In the genomic region with DNA sequence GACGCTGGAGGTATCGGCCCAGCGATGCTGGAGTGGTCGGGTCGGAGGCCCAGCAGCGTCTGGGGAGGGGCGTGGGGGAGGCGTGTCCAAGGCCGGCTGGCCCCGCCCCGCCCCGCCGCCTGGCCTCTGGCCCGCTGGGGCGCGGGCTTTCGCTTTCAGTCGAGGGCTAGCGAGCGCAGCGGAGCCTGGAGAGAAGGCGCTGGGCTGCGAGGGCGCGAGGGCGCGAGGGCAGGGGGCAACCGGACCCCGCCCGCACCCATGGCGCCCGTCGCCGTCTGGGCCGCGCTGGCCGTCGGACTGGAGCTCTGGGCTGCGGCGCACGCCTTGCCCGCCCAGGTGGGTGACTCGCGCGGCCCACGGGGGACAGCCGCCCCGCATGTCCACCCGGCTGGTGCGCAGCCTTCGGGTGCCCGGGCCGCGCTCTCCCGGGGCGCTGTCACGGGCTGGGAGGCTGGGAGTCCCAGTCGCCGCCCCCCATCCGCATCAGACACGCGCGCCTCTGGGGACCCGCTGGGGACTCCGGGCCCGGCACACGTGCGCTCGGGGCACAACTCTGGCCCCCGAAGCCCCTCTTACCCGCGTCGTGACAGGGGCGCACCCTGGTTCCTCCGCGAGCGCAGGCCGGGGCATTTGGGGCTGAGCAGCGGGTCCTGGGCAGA, we compare ENCODE assay signal across 1 cellular context.
TF ChIP-seq lines count a peak whose summit lies in the region.

A gene (plus strand): TSS at position 158 of the 659 bp plus-strand sequence. CDS start 101 bp downstream, at position 259.

TF ChIP-seq in K562, 482 proteins besides CTCF, POLR2A, EP300 and RAD21 (continued from another document and continues in another):
- TF ChIP-seq, protein P1, sequence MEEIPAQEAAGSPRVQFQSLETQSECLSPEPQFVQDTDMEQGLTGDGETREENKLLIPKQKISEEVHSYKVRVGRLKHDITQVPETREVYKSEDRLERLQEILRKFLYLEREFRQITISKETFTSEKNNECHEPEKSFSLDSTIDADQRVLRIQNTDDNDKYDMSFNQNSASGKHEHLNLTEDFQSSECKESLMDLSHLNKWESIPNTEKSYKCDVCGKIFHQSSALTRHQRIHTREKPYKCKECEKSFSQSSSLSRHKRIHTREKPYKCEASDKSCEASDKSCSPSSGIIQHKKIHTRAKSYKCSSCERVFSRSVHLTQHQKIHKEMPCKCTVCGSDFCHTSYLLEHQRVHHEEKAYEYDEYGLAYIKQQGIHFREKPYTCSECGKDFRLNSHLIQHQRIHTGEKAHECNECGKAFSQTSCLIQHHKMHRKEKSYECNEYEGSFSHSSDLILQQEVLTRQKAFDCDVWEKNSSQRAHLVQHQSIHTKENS (CRISPR knock-in tag; IDR thresholded peaks at IDR 0.05): no peak
- TF ChIP-seq GATAD2B (IDR thresholded peaks at IDR 0.05; ENCODE audit: borderline replicate concordance): peak; percentile 99
- TF ChIP-seq, protein P2, sequence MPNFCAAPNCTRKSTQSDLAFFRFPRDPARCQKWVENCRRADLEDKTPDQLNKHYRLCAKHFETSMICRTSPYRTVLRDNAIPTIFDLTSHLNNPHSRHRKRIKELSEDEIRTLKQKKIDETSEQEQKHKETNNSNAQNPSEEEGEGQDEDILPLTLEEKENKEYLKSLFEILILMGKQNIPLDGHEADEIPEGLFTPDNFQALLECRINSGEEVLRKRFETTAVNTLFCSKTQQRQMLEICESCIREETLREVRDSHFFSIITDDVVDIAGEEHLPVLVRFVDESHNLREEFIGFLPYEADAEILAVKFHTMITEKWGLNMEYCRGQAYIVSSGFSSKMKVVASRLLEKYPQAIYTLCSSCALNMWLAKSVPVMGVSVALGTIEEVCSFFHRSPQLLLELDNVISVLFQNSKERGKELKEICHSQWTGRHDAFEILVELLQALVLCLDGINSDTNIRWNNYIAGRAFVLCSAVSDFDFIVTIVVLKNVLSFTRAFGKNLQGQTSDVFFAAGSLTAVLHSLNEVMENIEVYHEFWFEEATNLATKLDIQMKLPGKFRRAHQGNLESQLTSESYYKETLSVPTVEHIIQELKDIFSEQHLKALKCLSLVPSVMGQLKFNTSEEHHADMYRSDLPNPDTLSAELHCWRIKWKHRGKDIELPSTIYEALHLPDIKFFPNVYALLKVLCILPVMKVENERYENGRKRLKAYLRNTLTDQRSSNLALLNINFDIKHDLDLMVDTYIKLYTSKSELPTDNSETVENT (CRISPR knock-in tag; IDR thresholded peaks at IDR 0.05): peak; percentile 91
- TF ChIP-seq MECOM (CRISPR knock-in tag; IDR thresholded peaks at IDR 0.05): no peak
- no peak for TF ChIP-seq SRSF3 (IDR thresholded peaks at IDR 0.05; ENCODE audit: insufficient read depth, low read length)
- TF ChIP-seq, protein P3, sequence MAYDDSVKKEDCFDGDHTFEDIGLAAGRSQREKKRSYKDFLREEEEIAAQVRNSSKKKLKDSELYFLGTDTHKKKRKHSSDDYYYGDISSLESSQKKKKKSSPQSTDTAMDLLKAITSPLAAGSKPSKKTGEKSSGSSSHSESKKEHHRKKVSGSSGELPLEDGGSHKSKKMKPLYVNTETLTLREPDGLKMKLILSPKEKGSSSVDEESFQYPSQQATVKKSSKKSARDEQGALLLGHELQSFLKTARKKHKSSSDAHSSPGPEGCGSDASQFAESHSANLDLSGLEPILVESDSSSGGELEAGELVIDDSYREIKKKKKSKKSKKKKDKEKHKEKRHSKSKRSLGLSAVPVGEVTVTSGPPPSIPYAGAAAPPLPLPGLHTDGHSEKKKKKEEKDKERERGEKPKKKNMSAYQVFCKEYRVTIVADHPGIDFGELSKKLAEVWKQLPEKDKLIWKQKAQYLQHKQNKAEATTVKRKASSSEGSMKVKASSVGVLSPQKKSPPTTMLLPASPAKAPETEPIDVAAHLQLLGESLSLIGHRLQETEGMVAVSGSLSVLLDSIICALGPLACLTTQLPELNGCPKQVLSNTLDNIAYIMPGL (CRISPR knock-in tag; IDR thresholded peaks at IDR 0.05): no peak
- no peak for TF ChIP-seq ASH1L (IDR thresholded peaks at IDR 0.05; ENCODE audit: borderline replicate concordance, low read depth, partially characterized antibody)
- TF ChIP-seq POLR2G (IDR thresholded peaks at IDR 0.05; ENCODE audit: low read depth, low read length): peak; percentile 98
- TF ChIP-seq NFYB (IDR thresholded peaks at IDR 0.05; ENCODE audit: extremely low read depth, insufficient read length): no peak
- no peak for TF ChIP-seq HEY1 (CRISPR knock-in tag; IDR thresholded peaks at IDR 0.05; ENCODE audit: borderline replicate concordance)
- TF ChIP-seq SMAD1 (IDR thresholded peaks at IDR 0.05; ENCODE audit: low read depth, low read length, partially characterized antibody): peak; percentile 65
- no peak for TF ChIP-seq CREM (IDR thresholded peaks at IDR 0.05; ENCODE audit: low read depth)
- no peak for TF ChIP-seq ZNF134 (CRISPR knock-in tag; conservative IDR thresholded peaks at IDR 0.05)
- no peak for TF ChIP-seq NR4A1 (CRISPR knock-in tag; IDR thresholded peaks at IDR 0.05)
- TF ChIP-seq NR4A1 (tag; IDR thresholded peaks at IDR 0.05): peak; percentile 79
- TF ChIP-seq CBFB (CRISPR knock-in tag; IDR thresholded peaks at IDR 0.05): no peak
- TF ChIP-seq SP1 (CRISPR knock-in tag; IDR thresholded peaks at IDR 0.05): peak; percentile 51; the same call in 1 of the 2 replicates
- TF ChIP-seq, protein P4, sequence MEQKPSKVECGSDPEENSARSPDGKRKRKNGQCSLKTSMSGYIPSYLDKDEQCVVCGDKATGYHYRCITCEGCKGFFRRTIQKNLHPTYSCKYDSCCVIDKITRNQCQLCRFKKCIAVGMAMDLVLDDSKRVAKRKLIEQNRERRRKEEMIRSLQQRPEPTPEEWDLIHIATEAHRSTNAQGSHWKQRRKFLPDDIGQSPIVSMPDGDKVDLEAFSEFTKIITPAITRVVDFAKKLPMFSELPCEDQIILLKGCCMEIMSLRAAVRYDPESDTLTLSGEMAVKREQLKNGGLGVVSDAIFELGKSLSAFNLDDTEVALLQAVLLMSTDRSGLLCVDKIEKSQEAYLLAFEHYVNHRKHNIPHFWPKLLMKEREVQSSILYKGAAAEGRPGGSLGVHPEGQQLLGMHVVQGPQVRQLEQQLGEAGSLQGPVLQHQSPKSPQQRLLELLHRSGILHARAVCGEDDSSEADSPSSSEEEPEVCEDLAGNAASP (IDR thresholded peaks at IDR 0.05): no peak
- no peak for TF ChIP-seq DIDO1 (tag; IDR thresholded peaks at IDR 0.05; ENCODE audit: low read depth)
- no peak for TF ChIP-seq NFXL1 (CRISPR knock-in tag; IDR thresholded peaks at IDR 0.05)
- no peak for TF ChIP-seq PPARD (CRISPR knock-in tag; IDR thresholded peaks at IDR 0.05)
- TF ChIP-seq, protein P5, sequence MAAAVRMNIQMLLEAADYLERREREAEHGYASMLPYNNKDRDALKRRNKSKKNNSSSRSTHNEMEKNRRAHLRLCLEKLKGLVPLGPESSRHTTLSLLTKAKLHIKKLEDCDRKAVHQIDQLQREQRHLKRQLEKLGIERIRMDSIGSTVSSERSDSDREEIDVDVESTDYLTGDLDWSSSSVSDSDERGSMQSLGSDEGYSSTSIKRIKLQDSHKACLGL (CRISPR knock-in tag; IDR thresholded peaks at IDR 0.05; ENCODE audit: borderline replicate concordance, poor library complexity, severe bottlenecking): no peak
- TF ChIP-seq, protein P6, sequence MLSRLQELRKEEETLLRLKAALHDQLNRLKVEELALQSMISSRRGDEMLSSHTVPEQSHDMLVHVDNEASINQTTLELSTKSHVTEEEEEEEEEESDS (CRISPR knock-in tag; IDR thresholded peaks at IDR 0.05): no peak
- no peak for TF ChIP-seq ADNP (tag; IDR thresholded peaks at IDR 0.05)
- no peak for TF ChIP-seq ZNF3 (CRISPR knock-in tag; IDR thresholded peaks at IDR 0.05)
- TF ChIP-seq U2AF1 (optimal IDR thresholded peaks at IDR 0.05; ENCODE audit: low read depth, low read length): peak; percentile 59
- no peak for TF ChIP-seq HDGF (IDR thresholded peaks at IDR 0.05)
- TF ChIP-seq TEAD4 (IDR thresholded peaks at IDR 0.05; ENCODE audit: low read length): no peak; the same call in 1 of the 2 replicates
- TF ChIP-seq TEAD4 (CRISPR knock-in tag; IDR thresholded peaks at IDR 0.05; ENCODE audit: borderline replicate concordance): no peak
- TF ChIP-seq ZNF696 (CRISPR knock-in tag; conservative IDR thresholded peaks at IDR 0.05): no peak
- TF ChIP-seq, protein P7, sequence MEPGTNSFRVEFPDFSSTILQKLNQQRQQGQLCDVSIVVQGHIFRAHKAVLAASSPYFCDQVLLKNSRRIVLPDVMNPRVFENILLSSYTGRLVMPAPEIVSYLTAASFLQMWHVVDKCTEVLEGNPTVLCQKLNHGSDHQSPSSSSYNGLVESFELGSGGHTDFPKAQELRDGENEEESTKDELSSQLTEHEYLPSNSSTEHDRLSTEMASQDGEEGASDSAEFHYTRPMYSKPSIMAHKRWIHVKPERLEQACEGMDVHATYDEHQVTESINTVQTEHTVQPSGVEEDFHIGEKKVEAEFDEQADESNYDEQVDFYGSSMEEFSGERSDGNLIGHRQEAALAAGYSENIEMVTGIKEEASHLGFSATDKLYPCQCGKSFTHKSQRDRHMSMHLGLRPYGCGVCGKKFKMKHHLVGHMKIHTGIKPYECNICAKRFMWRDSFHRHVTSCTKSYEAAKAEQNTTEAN (CRISPR knock-in tag; IDR thresholded peaks at IDR 0.05): no peak
- no peak for TF ChIP-seq ZNF140 (CRISPR knock-in tag; IDR thresholded peaks at IDR 0.05)
- peak; percentile 90 for TF ChIP-seq RBBP5 (IDR thresholded peaks at IDR 0.05; ENCODE audit: borderline replicate concordance, insufficient read depth, low read length, poor library complexity, severe bottlenecking)
- TF ChIP-seq ZNF644 (tag; IDR thresholded peaks at IDR 0.05; ENCODE audit: low read depth): no peak
- TF ChIP-seq ZNF584 (CRISPR knock-in tag; IDR thresholded peaks at IDR 0.05; ENCODE audit: low read depth): 0 out of 2 replicates have a peak, but pooled peaks have one; percentile 42
- no peak for TF ChIP-seq PTRF (tag; IDR thresholded peaks at IDR 0.05)
- TF ChIP-seq POLR2AphosphoS5 (IDR thresholded peaks at IDR 0.05; ENCODE audit: control insufficient read depth, insufficient read depth, low read depth, low read length): peak; percentile 78
- no peak for TF ChIP-seq HLTF (IDR thresholded peaks at IDR 0.05)
- no peak for TF ChIP-seq ARID1B (IDR thresholded peaks at IDR 0.05)
- no peak for TF ChIP-seq HMG20B (CRISPR knock-in tag; IDR thresholded peaks at IDR 0.05)
- peak; percentile 51 to 73 for TF ChIP-seq MAZ (CRISPR knock-in tag; conservative IDR thresholded peaks at IDR 0.05 in 1 of 2, IDR thresholded peaks at IDR 0.05 in 1 of 2)
- TF ChIP-seq FOXJ3 (CRISPR knock-in tag; IDR thresholded peaks at IDR 0.05): no peak
- no peak for TF ChIP-seq SRSF9 (IDR thresholded peaks at IDR 0.05; ENCODE audit: borderline replicate concordance, low read depth, low read length)
- TF ChIP-seq L3MBTL2 (IDR thresholded peaks at IDR 0.05): peak; percentile 99
- no peak for TF ChIP-seq ZNF143 (CRISPR knock-in tag; IDR thresholded peaks at IDR 0.05)
- 0 out of 2 replicates have a peak, but pooled peaks have one; percentile 49 for TF ChIP-seq ZNF224 (CRISPR knock-in tag; IDR thresholded peaks at IDR 0.05)
- TF ChIP-seq, protein P8, sequence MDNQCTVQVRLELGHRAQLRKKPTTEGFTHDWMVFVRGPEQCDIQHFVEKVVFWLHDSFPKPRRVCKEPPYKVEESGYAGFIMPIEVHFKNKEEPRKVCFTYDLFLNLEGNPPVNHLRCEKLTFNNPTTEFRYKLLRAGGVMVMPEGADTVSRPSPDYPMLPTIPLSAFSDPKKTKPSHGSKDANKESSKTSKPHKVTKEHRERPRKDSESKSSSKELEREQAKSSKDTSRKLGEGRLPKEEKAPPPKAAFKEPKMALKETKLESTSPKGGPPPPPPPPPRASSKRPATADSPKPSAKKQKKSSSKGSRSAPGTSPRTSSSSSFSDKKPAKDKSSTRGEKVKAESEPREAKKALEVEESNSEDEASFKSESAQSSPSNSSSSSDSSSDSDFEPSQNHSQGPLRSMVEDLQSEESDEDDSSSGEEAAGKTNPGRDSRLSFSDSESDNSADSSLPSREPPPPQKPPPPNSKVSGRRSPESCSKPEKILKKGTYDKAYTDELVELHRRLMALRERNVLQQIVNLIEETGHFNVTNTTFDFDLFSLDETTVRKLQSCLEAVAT (IDR thresholded peaks at IDR 0.05): 0 out of 4 replicates have a peak, but pooled peaks of 1 of the 2 experiments have one; percentile 9
- no peak for TF ChIP-seq SLC30A9 (CRISPR knock-in tag; IDR thresholded peaks at IDR 0.05)
- no peak for TF ChIP-seq OTX1 (CRISPR knock-in tag; IDR thresholded peaks at IDR 0.05)
- no peak for TF ChIP-seq ZNF146 (CRISPR knock-in tag; IDR thresholded peaks at IDR 0.05; ENCODE audit: unreplicated experiment)
- TF ChIP-seq SAFB (IDR thresholded peaks at IDR 0.05; ENCODE audit: borderline replicate concordance, low read depth, low read length): peak; percentile 90
- TF ChIP-seq MEF2A (IDR thresholded peaks at IDR 0.05; ENCODE audit: control insufficient read depth, low read depth, low read length): no peak
- TF ChIP-seq MIER1 (IDR thresholded peaks at IDR 0.05; ENCODE audit: low read depth): no peak
- TF ChIP-seq HNRNPLL (IDR thresholded peaks at IDR 0.05; ENCODE audit: low read depth, low read length, poor library complexity, severe bottlenecking): no peak
- TF ChIP-seq PHB2 (IDR thresholded peaks at IDR 0.05; ENCODE audit: low read depth): no peak
- TF ChIP-seq TEAD1 (CRISPR knock-in tag; IDR thresholded peaks at IDR 0.05): peak in 1 of 2 experiments; percentile 76; a peak in 1 of 4 replicates
- no peak for TF ChIP-seq ZNF717 (CRISPR knock-in tag; IDR thresholded peaks at IDR 0.05)
- no peak for TF ChIP-seq TEAD2 (tag; IDR thresholded peaks at IDR 0.05)
- no peak for TF ChIP-seq ZNF780A (CRISPR knock-in tag; IDR thresholded peaks at IDR 0.05)
- no peak for TF ChIP-seq BRF1 (IDR thresholded peaks at IDR 0.05; ENCODE audit: borderline replicate concordance, extremely low read depth, insufficient read length)
- TF ChIP-seq CREB1 (IDR thresholded peaks at IDR 0.05): no peak
- TF ChIP-seq CREB1 (CRISPR knock-in tag; IDR thresholded peaks at IDR 0.05): peak; percentile 34; the same call in 1 of the 2 replicates
- TF ChIP-seq FOXK2 (conservative IDR thresholded peaks at IDR 0.05 in 1 of 2, IDR thresholded peaks at IDR 0.05 in 1 of 2; ENCODE audit: low read depth in 2 of 2): no peak
- TF ChIP-seq, protein P9, sequence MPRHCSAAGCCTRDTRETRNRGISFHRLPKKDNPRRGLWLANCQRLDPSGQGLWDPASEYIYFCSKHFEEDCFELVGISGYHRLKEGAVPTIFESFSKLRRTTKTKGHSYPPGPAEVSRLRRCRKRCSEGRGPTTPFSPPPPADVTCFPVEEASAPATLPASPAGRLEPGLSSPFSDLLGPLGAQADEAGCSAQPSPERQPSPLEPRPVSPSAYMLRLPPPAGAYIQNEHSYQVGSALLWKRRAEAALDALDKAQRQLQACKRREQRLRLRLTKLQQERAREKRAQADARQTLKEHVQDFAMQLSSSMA (CRISPR knock-in tag; IDR thresholded peaks at IDR 0.05): peak; percentile 74; the same call in 1 of the 2 replicates
- TF ChIP-seq, protein P10, sequence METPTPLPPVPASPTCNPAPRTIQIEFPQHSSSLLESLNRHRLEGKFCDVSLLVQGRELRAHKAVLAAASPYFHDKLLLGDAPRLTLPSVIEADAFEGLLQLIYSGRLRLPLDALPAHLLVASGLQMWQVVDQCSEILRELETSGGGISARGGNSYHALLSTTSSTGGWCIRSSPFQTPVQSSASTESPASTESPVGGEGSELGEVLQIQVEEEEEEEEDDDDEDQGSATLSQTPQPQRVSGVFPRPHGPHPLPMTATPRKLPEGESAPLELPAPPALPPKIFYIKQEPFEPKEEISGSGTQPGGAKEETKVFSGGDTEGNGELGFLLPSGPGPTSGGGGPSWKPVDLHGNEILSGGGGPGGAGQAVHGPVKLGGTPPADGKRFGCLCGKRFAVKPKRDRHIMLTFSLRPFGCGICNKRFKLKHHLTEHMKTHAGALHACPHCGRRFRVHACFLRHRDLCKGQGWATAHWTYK (CRISPR knock-in tag; IDR thresholded peaks at IDR 0.05): peak; percentile 79
- no peak for TF ChIP-seq ZNF766 (CRISPR knock-in tag; conservative IDR thresholded peaks at IDR 0.05)
